8 cellular contexts compared by ENCODE assay signal in genomic region chrX:16869393-16870094, GRCh38. TPM values are rescaled to one million over a fixed set of nuclear protein-coding genes. Genes with fewer than 3 reads are reported as not detected.
A peak's percentile ranks its signal among the peaks of the same experiment; 100 is the strongest.
DNase-seq lines count a peak whose midpoint lies in the region; ATAC-seq and TF ChIP-seq lines count a peak whose summit lies in the region.

No MANE protein-coding gene starts in this region.

- no peaks in the 10 kb centered on the region for H3K9me2 ChIP-seq in PC-3 (replicated peaks; ENCODE audit: low read length)

- POLR2A ChIA-PET in PC-3 (lab: Charles Lee; ENCODE audit: unreplicated experiment): interaction anchor here (0.6 to 0.7 kb wide), 3 partner anchors 47 to 843 kb away, joined by 3 to 7 read pairs (median 5); partner anchors contain the start of gene SYAP1

- H4K20me1 ChIP-seq in BLaER1 treated with 17β-estradiol and CSF1 and Interleukin-3, amounts not matched to agents 10 nM and 100 nM: peaks cover 0 to 53% (median 50%) of the 10 kb centered on the region in 11 experiments; a peak in 20 of 22 replicates
- H4K20me1 ChIP-seq in PC-3 (ENCODE audit: low read length): peaks cover 28% of the 10 kb centered on the region

- H3F3A ChIP-seq in PC-3 (ENCODE audit: low read length, unreplicated experiment): no peaks in the 10 kb centered on the region

- peaks cover 0 to 41% (median 10%) of the 10 kb centered on the region in 11 experiments; a peak in 8 of 22 replicates for H3K36me3 ChIP-seq in BLaER1 treated with 17β-estradiol and CSF1 and Interleukin-3, amounts not matched to agents 10 nM and 100 nM
- H3K36me3 ChIP-seq in PC-3 (ENCODE audit: low read depth, low read length): peaks cover 13% of the 10 kb centered on the region
- peaks cover 0 to 10% (median 0%) of the 10 kb centered on the region in 9 donors for H3K36me3 ChIP-seq in heart right ventricle

- ATAC-seq in HG03280 (IDR thresholded peaks at IDR 0.05; ENCODE audit: unreplicated experiment): peak; percentile 50
- peak; percentile 33 for ATAC-seq in PC-3
- ATAC-seq in activated naive CD4-positive, alpha-beta T cell treated with anti-CD3 and anti-CD28 coated beads, Interleukin-2, amount 50 U/mL, for 72 hours: peak; percentile 52 to 66
- peak; percentile 5 to 41 (median 24) for ATAC-seq in heart right ventricle

- TF ChIP-seq CTCF in PC-3 (conservative IDR thresholded peaks at IDR 0.05; ENCODE audit: low read depth, low read length) (no peak), heart right ventricle (IDR thresholded peaks at IDR 0.05) (no peak), retinal pigment epithelial cell (conservative IDR thresholded peaks at IDR 0.05; ENCODE audit: low read depth, low read length) (no peak)

- peak overlapping the region; percentile 99 for H3K27ac Mint-ChIP-seq in activated naive CD4-positive, alpha-beta T cell treated with anti-CD3 and anti-CD28 coated beads, Interleukin-2, amount 50 U/mL, for 72 hours

- no TSS peak for BruUV-seq in PC-3 (replicated peaks; lab: Mats Ljungman, UMichigan)

- H3K27ac ChIP-seq in BLaER1 treated with 17β-estradiol and CSF1 and Interleukin-3, amounts not matched to agents 10 nM and 100 nM: peak overlapping the region; percentile 73 to 97 (median 93)
- H3K27ac ChIP-seq in PC-3 (ENCODE audit: low read length) (peak overlapping the region; percentile 75), heart right ventricle (peak overlapping the region; percentile 61 to 95 (median 86))

- peaks cover 14 to 15% of the 10 kb centered on the region in 2 donors for H3K36me3 Mint-ChIP-seq in activated naive CD4-positive, alpha-beta T cell treated with anti-CD3 and anti-CD28 coated beads, Interleukin-2, amount 50 U/mL, for 72 hours

- peak overlapping the region; percentile 70 to 85 (median 80) for H3K4me3 ChIP-seq in BLaER1 treated with 17β-estradiol and CSF1 and Interleukin-3, amounts not matched to agents 10 nM and 100 nM
- H3K4me3 ChIP-seq in PC-3 (ENCODE audit: low read length) (peak overlapping the region; percentile 94), heart right ventricle (peak overlapping the region; percentile 50 to 70 (median 64)), retinal pigment epithelial cell (ENCODE audit: low read length) (peak overlapping the region; percentile 85)

- peak overlapping the region; percentile 85 for H2AFZ ChIP-seq in PC-3 (ENCODE audit: low read length)

- WGBS in heart right ventricle, 2 donors: 0% methylated on average over 17 to 66 of the region's 92 CpGs

- peaks cover 41 to 71% (median 62%) of the 10 kb centered on the region in 11 experiments for H3K27me3 ChIP-seq in BLaER1 treated with 17β-estradiol and CSF1 and Interleukin-3, amounts not matched to agents 10 nM and 100 nM
- H3K27me3 ChIP-seq in PC-3 (ENCODE audit: low read length): no peaks in the 10 kb centered on the region
- peaks cover 0 to 88% (median 0%) of the 10 kb centered on the region in 7 donors for H3K27me3 ChIP-seq in heart right ventricle

- peaks cover 11 to 33% (median 24%) of the 10 kb centered on the region in 10 experiments; a peak in 18 of 20 replicates for H3K4me1 ChIP-seq in BLaER1 treated with 17β-estradiol and CSF1 and Interleukin-3, amounts not matched to agents 10 nM and 100 nM
- H3K4me1 ChIP-seq in PC-3 (ENCODE audit: insufficient read depth, low read length) (peaks cover 38% of the 10 kb centered on the region), heart right ventricle (peaks cover 0 to 44% (median 23%) of the 10 kb centered on the region in 9 donors)

- DNase-seq in GM19238 (ENCODE audit: insufficient read length, low spot score): peak; percentile 44
- peak; percentile 50 for DNase-seq in PC-3
- DNase-seq in activated naive CD4-positive, alpha-beta T cell treated with anti-CD3 and anti-CD28 coated beads, Interleukin-2, amount 50 U/mL, for 72 hours (ENCODE audit: low spot score in 2 of 2): peak; percentile 44 to 63
- DNase-seq in heart right ventricle: peak; percentile 9 to 44
- no peak for DNase-seq in retinal pigment epithelial cell (ENCODE audit: low read depth)
- no peak for DNase-seq in GF-D8 (lab: John Stamatoyannopoulos, UW)

- CTCF ChIA-PET in PC-3 (lab: Charles Lee): interaction anchor here (1.0 kb wide), 1 partner anchor 14 kb away, joined by 3 read pairs; no protein-coding TSS in a partner anchor

- H3K4me2 ChIP-seq in BLaER1 treated with 17β-estradiol and CSF1 and Interleukin-3, amounts not matched to agents 10 nM and 100 nM: peak overlapping the region; percentile 63 to 79 (median 73)
- H3K4me2 ChIP-seq in PC-3 (ENCODE audit: low read length): peak overlapping the region; percentile 97

- peak overlapping the region; percentile 82 to 97 (median 93) for H3K9ac ChIP-seq in BLaER1 treated with 17β-estradiol and CSF1 and Interleukin-3, amounts not matched to agents 10 nM and 100 nM
- peak overlapping the region; percentile 93 for H3K9ac ChIP-seq in PC-3 (ENCODE audit: low read length)

- intact Hi-C loops in PC-3 (cut with micrococcal nuclease) (no loop called here), heart right ventricle (cut with DNase I) (loop anchor here in 1 of 10 donors (10.0 kb wide), 1 partner anchor 155 kb away; the partner anchor contains the start of genes CTPS2 and SYAP1)

- no peaks in the 10 kb centered on the region for H3K9me3 Mint-ChIP-seq in activated naive CD4-positive, alpha-beta T cell treated with anti-CD3 and anti-CD28 coated beads, Interleukin-2, amount 50 U/mL, for 72 hours

- peaks cover 54% of the 10 kb centered on the region for H3K79me2 ChIP-seq in PC-3 (ENCODE audit: low read length)

- H3K9me3 ChIP-seq in BLaER1 treated with 17β-estradiol and CSF1 and Interleukin-3, amounts not matched to agents 10 nM and 100 nM (replicated peaks in 1 of 11): peaks cover 0 to 21% (median 11%) of the 10 kb centered on the region in 11 experiments; a peak in 15 of 22 replicates
- H3K9me3 ChIP-seq in PC-3 (ENCODE audit: low read length) (no peaks in the 10 kb centered on the region), heart right ventricle (no peaks in the 10 kb centered on the region)

RNA-seq across cellular contexts. Expression of gene RBBP7, which starts 0.6 kb away (rescaled TPM):
- total RNA-seq in PC-3 (2014; rRNA removed) (153 and 155 TPM in 2 replicates), heart right ventricle (100 to 1,000 TPM in 8 of 10 donors, 10 to 100 TPM in 2; 88.3 to 125 (median 110) TPM)
- 100 to 1,000 TPM; 185 to 197 TPM for total RNA-seq in activated naive CD4-positive, alpha-beta T cell treated with anti-CD3 and anti-CD28 coated beads, Interleukin-2, amount 50 U/mL, for 72 hours
- polyA plus RNA-seq in heart right ventricle: 10 to 100 TPM; 84.6 to 92.6 TPM

Comparison
In these comparisons a context has a peak if more than half of its experiments do, and no peak if none do; other contexts are left out.
1. DNase-seq: peak in GM19238 (single experiment), PC-3 (single experiment), activated naive CD4-positive, alpha-beta T cell treated with anti-CD3 and anti-CD28 coated beads, Interleukin-2, amount 50 U/mL, for 72 hours (2 of 2) and heart right ventricle (2 of 2); none in retinal pigment epithelial cell (single experiment) and GF-D8 (single experiment).
2. Peak in every context shown above with its lines, with median percentiles within 50 percentile points of each other: H3K27ac ChIP-seq, H3K4me3 ChIP-seq and ATAC-seq.